2 cellular contexts compared by ENCODE assay signal in genomic region chr22:26786398-26786797, GRCh38.
TF ChIP-seq lines count a peak whose summit lies in the region.

No MANE protein-coding gene starts in this region.

TF ChIP-seq in HepG2, 621 proteins besides CTCF, POLR2A, EP300 and RAD21:
- peak; percentile 90 for TF ChIP-seq ZBTB40 (IDR thresholded peaks at IDR 0.05)
- no peak for TF ChIP-seq ZBTB40 (CRISPR knock-in tag; IDR thresholded peaks at IDR 0.05)
- no peak for TF ChIP-seq IRX3 (CRISPR knock-in tag; IDR thresholded peaks at IDR 0.05; ENCODE audit: borderline replicate concordance, low read depth)

TF ChIP-seq in H1, 55 proteins besides CTCF, POLR2A, EP300 and RAD21:
- TF ChIP-seq BRCA1 (IDR thresholded peaks at IDR 0.05; ENCODE audit: low read depth, low read length) (no peak), CBX5 (IDR thresholded peaks at IDR 0.05; ENCODE audit: low read depth, low read length) (no peak), SIRT6 (IDR thresholded peaks at IDR 0.05; ENCODE audit: low read length) (no peak), GTF2F1 (IDR thresholded peaks at IDR 0.05; ENCODE audit: borderline replicate concordance, low read depth, low read length) (no peak), RXRA (IDR thresholded peaks at IDR 0.05; ENCODE audit: insufficient read depth, low read depth, low read length) (no peak), BCL11A (IDR thresholded peaks at IDR 0.05; ENCODE audit: low read depth in 2 of 2, low read length in 2 of 2) (no peak), EGR1 (IDR thresholded peaks at IDR 0.05; ENCODE audit: borderline replicate concordance, low read depth, low read length) (no peak), SAP30 (IDR thresholded peaks at IDR 0.05; ENCODE audit: insufficient read depth, insufficient replicate concordance, low read length) (no peak), GABPA (IDR thresholded peaks at IDR 0.05; ENCODE audit: borderline replicate concordance, insufficient read depth, low read length) (no peak), TAF7 (optimal IDR thresholded peaks at IDR 0.05; ENCODE audit: borderline replicate concordance, low read depth, low read length) (no peak), RBBP5 (IDR thresholded peaks at IDR 0.05; ENCODE audit: borderline replicate concordance, low read depth, low read length) (no peak), ATF2 (IDR thresholded peaks at IDR 0.05; ENCODE audit: low read length) (no peak), SUZ12 (IDR thresholded peaks at IDR 0.05; ENCODE audit: low read length) (no peak), E2F6 (IDR thresholded peaks at IDR 0.05) (no peak), USF2 (IDR thresholded peaks at IDR 0.05; ENCODE audit: low read length) (no peak), TAF1 (IDR thresholded peaks at IDR 0.05; ENCODE audit: low read depth, low read length) (no peak), EZH2 (IDR thresholded peaks at IDR 0.05; ENCODE audit: low read depth, low read length, severe bottlenecking) (no peak), ZNF274 (IDR thresholded peaks at IDR 0.05; ENCODE audit: borderline replicate concordance, extremely low read depth, low read length) (no peak), YY1 (IDR thresholded peaks at IDR 0.05; ENCODE audit: low read depth, low read length) (no peak), BACH1 (IDR thresholded peaks at IDR 0.05; ENCODE audit: low read length) (no peak)
